ENCODE assay signal across 21 cellular contexts in genomic region chr1:47757226-47757975, GRCh38.
DNase-seq lines count a peak whose midpoint lies in the region; ATAC-seq and TF ChIP-seq lines count a peak whose summit lies in the region.
"Had no signal": no experiment of that assay in that cellular context is flagged by ENCODE, and none has a peak within 500 bp of the region (broad histone marks: within the 10 kb centered on the region; RNA-seq: fewer than 3 reads in every experiment).

No MANE protein-coding gene starts in this region.

- H3K9me3 Mint-ChIP-seq in activated naive CD4-positive, alpha-beta T cell treated with anti-CD3 and anti-CD28 coated beads, Interleukin-2, amount 50 U/mL, for 24 hours, result no peaks in the 10 kb centered on the region
- H3K9me3 Mint-ChIP-seq in activated naive CD4-positive, alpha-beta T cell treated with anti-CD3 and anti-CD28 coated beads for 36 hours, result no peaks in the 10 kb centered on the region
- H3K9me3 Mint-ChIP-seq in endodermal cell (no peaks in the 10 kb centered on the region), type B pancreatic cell (no peaks in the 10 kb centered on the region)
- H3K9me3 Mint-ChIP-seq: CD8-positive, alpha-beta memory T cell had no signal

- no peak overlapping the region for H3K27ac ChIP-seq in endodermal cell (ENCODE audit: low read depth, low read length)
- H3K27ac ChIP-seq: C4-2B had no signal

- CTCF ChIA-PET in activated naive CD4-positive, alpha-beta T cell treated with anti-CD3 and anti-CD28 coated beads for 36 hours (lab: Charles Lee), result no interaction called here

- peaks cover 5% of the 10 kb centered on the region for H3K27me3 Mint-ChIP-seq in activated naive CD4-positive, alpha-beta T cell treated with anti-CD3 and anti-CD28 coated beads, Interleukin-2, amount 50 U/mL, for 24 hours
- peaks cover 4% of the 10 kb centered on the region for H3K27me3 Mint-ChIP-seq in activated naive CD4-positive, alpha-beta T cell treated with anti-CD3 and anti-CD28 coated beads for 36 hours (ENCODE audit: low read depth)
- H3K27me3 Mint-ChIP-seq in endodermal cell (ENCODE audit: insufficient read depth) (peaks cover 11% of the 10 kb centered on the region), type B pancreatic cell (peaks cover 17% of the 10 kb centered on the region)

- peak overlapping the region; percentile 36 for H3K27ac Mint-ChIP-seq in activated naive CD4-positive, alpha-beta T cell treated with anti-CD3 and anti-CD28 coated beads, Interleukin-2, amount 50 U/mL, for 24 hours
- no peak overlapping the region for H3K27ac Mint-ChIP-seq in activated naive CD4-positive, alpha-beta T cell treated with anti-CD3 and anti-CD28 coated beads for 36 hours
- no peak overlapping the region for H3K27ac Mint-ChIP-seq in endodermal cell
- no peak overlapping the region for H3K27ac Mint-ChIP-seq in type B pancreatic cell
- H3K27ac Mint-ChIP-seq: CD8-positive, alpha-beta memory T cell; HFFc6 had no signal

- H3K4me3 ChIP-seq in endodermal cell (ENCODE audit: low read length), result no peak overlapping the region

- H3K9me3 ChIP-seq in endodermal cell (ENCODE audit: control insufficient read depth, low read length), result no peaks in the 10 kb centered on the region

- H3K9ac ChIP-seq in endodermal cell (ENCODE audit: extremely low read depth, low read length, poor library complexity, severe bottlenecking), result no peak overlapping the region

- intact Hi-C loops in activated naive CD4-positive, alpha-beta T cell treated with anti-CD3 and anti-CD28 coated beads for 36 hours (cut with micrococcal nuclease), result no loop called here

- no peak overlapping the region for H3K4me3 Mint-ChIP-seq in activated naive CD4-positive, alpha-beta T cell treated with anti-CD3 and anti-CD28 coated beads, Interleukin-2, amount 50 U/mL, for 24 hours
- no peak overlapping the region for H3K4me3 Mint-ChIP-seq in activated naive CD4-positive, alpha-beta T cell treated with anti-CD3 and anti-CD28 coated beads for 36 hours
- H3K4me3 Mint-ChIP-seq in endodermal cell, result no peak overlapping the region
- H3K4me3 Mint-ChIP-seq in type B pancreatic cell, result no peak overlapping the region
- H3K4me3 Mint-ChIP-seq: CD8-positive, alpha-beta memory T cell; HFFc6 had no signal

- no peaks in the 10 kb centered on the region for H3K27me3 ChIP-seq in endodermal cell (ENCODE audit: control insufficient read depth, insufficient read depth, low read length, poor library complexity, severe bottlenecking)

- no peak for TF ChIP-seq CTCF in endodermal cell (conservative IDR thresholded peaks at IDR 0.05)
- TF ChIP-seq CTCF in type B pancreatic cell (conservative IDR thresholded peaks at IDR 0.05), result no peak

- 78 to 82% methylated on average over 5 to 7 of the region's 7 CpGs for WGBS in endodermal cell (ENCODE audit: insufficient coverage in 1 of 2, insufficient read length in 1 of 2), 2 experiments

- H3K4me1 ChIP-seq in endodermal cell (ENCODE audit: control insufficient read depth, insufficient read depth, low read length), result peaks cover 6% of the 10 kb centered on the region

- H3K4me1 Mint-ChIP-seq in activated naive CD4-positive, alpha-beta T cell treated with anti-CD3 and anti-CD28 coated beads, Interleukin-2, amount 50 U/mL, for 24 hours, result no peaks in the 10 kb centered on the region
- H3K4me1 Mint-ChIP-seq in activated naive CD4-positive, alpha-beta T cell treated with anti-CD3 and anti-CD28 coated beads for 36 hours (ENCODE audit: low read depth), result no peaks in the 10 kb centered on the region
- peaks cover 24% of the 10 kb centered on the region for H3K4me1 Mint-ChIP-seq in endodermal cell
- H3K4me1 Mint-ChIP-seq in type B pancreatic cell (ENCODE audit: unreplicated experiment), result peaks cover 22% of the 10 kb centered on the region
- H3K4me1 Mint-ChIP-seq: CD8-positive, alpha-beta memory T cell had no signal

- no peaks in the 10 kb centered on the region for H3K36me3 Mint-ChIP-seq in activated naive CD4-positive, alpha-beta T cell treated with anti-CD3 and anti-CD28 coated beads, Interleukin-2, amount 50 U/mL, for 24 hours
- H3K36me3 Mint-ChIP-seq in activated naive CD4-positive, alpha-beta T cell treated with anti-CD3 and anti-CD28 coated beads for 36 hours (ENCODE audit: low read depth), result no peaks in the 10 kb centered on the region
- H3K36me3 Mint-ChIP-seq in endodermal cell (ENCODE audit: low read depth) (no peaks in the 10 kb centered on the region), type B pancreatic cell (no peaks in the 10 kb centered on the region)
- H3K36me3 Mint-ChIP-seq: CD8-positive, alpha-beta memory T cell had no signal

- no peak for DNase-seq in activated naive CD4-positive, alpha-beta T cell treated with anti-CD3 and anti-CD28 coated beads for 36 hours
- DNase-seq in endodermal cell (peak; percentile 42), left lobe of liver (ENCODE audit: low spot score) (peak; percentile 18), type B pancreatic cell (ENCODE audit: extremely low spot score, unreplicated experiment) (peak; percentile 60), GM19240 (ENCODE audit: insufficient read length, low spot score) (no peak), amygdala (lab: John Stamatoyannopoulos, UW) (no peak)
- DNase-seq: Calu3, DMS153, HFFc6, KBM-7, NCI-H1092, NCI-H1436 treated with DMSO at 0.1 percent for 48 hours, NCI-H2029, NCI-H446, NCI-H526, OCI-M1, SHP77 had no signal

- ATAC-seq in left lobe of liver (no peak), HG02840 (IDR thresholded peaks at IDR 0.05; ENCODE audit: low FRiP score, unreplicated experiment) (no peak)

- H3K36me3 ChIP-seq in endodermal cell (ENCODE audit: control insufficient read depth, insufficient read depth, low read length), result no peaks in the 10 kb centered on the region

Comparison
In these comparisons a context has a peak if more than half of its experiments do, and no peak if none do; other contexts are left out.
1. DNase-seq: peak in endodermal cell (single experiment), left lobe of liver (single experiment) and type B pancreatic cell (single experiment); none in activated naive CD4-positive, alpha-beta T cell treated with anti-CD3 and anti-CD28 coated beads for 36 hours (single experiment), GM19240 (single experiment) and amygdala (0 of 56).